In the genomic region with DNA sequence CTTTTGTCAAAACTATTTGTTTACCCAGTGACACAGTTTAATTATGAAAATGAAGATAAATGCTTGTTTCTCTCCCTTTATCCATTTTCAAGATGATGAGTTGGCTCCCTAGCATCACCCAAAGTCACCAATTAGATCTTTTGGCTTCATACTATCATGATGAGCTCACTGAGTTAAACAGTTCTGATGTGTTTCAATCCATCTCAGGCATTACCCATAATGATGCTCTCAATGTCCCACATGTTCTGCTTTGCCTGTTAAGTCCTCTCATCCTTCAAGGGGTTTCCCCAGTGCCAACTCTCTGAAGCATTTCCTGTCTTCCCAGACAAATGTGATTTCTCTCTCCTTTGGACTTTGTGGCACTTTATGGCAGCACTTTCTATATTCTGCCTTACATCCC, we compare ENCODE assay signal across 21 cellular contexts.
"Had no signal": no experiment of that assay in that cellular context is flagged by ENCODE, and none has a peak within 500 bp of the region (broad histone marks: within the 10 kb centered on the region; RNA-seq: fewer than 3 reads in every experiment).

No MANE protein-coding gene starts in this region.

- H3K27me3 ChIP-seq: breast epithelium, SJCRH30 had no signal

- H3K9me2 ChIP-seq: SK-N-SH had no signal

- ATAC-seq: activated CD4-positive, CD25-positive, alpha-beta regulatory T cell treated with anti-CD3 and anti-CD28 coated beads, Interleukin-2, amount 50 U/mL, for 24 hours; activated CD8-positive, alpha-beta memory T cell treated with anti-CD3 and anti-CD28 coated beads, Interleukin-2, amount 10 ng/mL, durations not matched to agents 7 days and 5 days; Right ventricle myocardium inferior had no signal

- H3K9ac ChIP-seq: KMS-11, SK-N-SH had no signal

- H3K4me3 ChIP-seq: breast epithelium, PC-9, SJCRH30 had no signal

- H3K4me2 ChIP-seq: KMS-11, PC-9, SK-N-SH had no signal

- H3K36me3 ChIP-seq: breast epithelium, SJCRH30 had no signal

- H2AFZ ChIP-seq: PC-9 had no signal

- H3K27ac ChIP-seq: breast epithelium, KMS-11, PC-9, SJCRH30 had no signal

- DNase-seq: activated CD4-positive, alpha-beta T cell treated with anti-CD3 and anti-CD28 coated beads, Interleukin-2, amount 10 ng/mL, durations not matched to agents 24 days and 14 days; activated CD4-positive, alpha-beta T cell treated with anti-CD3 and anti-CD28 coated beads, Interleukin-2, amount 50 U/mL, for 48 hours; activated CD8-positive, alpha-beta memory T cell treated with anti-CD3 and anti-CD28 coated beads, Interleukin-2, amount 10 ng/mL, durations not matched to agents 7 days and 5 days; activated effector memory CD4-positive, alpha-beta T cell treated with Interleukin-2 at 50 U/mL for 16 hours; activated naive CD4-positive, alpha-beta T cell; activated T-cell treated with anti-CD3 and anti-CD28 coated beads, Interleukin-2, amount 50 U/mL, for 24 hours; aorta; caudate nucleus; NCI-H1092; NCI-H1417; NCI-H1930; NCI-H345; NCI-H510A treated with DMSO at 0.1 percent for 48 hours; PC-9; RPMI8226; SJCRH30; SK-N-SH had no signal

- H3K4me1 ChIP-seq: breast epithelium, SJCRH30 had no signal

- H3K9me3 ChIP-seq: breast epithelium, SJCRH30, SK-N-SH had no signal
